15 cellular contexts compared by ENCODE assay signal in the genomic region with DNA sequence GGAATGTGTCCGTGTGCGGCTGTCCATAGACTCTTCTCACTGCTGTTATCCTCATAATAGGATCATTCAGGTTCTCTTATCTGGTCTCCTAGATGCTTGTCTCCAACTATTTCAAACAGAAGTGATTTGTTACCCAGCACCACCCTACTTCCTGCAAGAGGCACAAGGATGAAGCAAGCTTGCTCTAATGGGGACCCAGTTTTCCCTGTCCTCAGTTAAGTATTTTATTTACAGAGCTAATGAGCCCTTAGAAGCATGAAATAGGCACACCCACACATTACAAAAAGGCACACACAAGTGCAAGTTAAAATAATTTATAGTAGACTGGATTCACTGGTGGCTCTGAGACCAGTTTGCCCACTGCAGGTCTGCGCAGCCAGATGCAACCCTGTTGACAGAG.
"Had no signal": no experiment of that assay in that cellular context is flagged by ENCODE, and none has a peak within 500 bp of the region (broad histone marks: within the 10 kb centered on the region; RNA-seq: fewer than 3 reads in every experiment).

No MANE protein-coding gene starts in this region.

- H3K4me1 ChIP-seq: gastroesophageal sphincter, lower lobe of right lung, pancreas had no signal

- H3K36me3 ChIP-seq: brain microvascular endothelial cell, gastroesophageal sphincter, lower lobe of right lung, pancreas, stomach, thoracic aorta had no signal

- H3K27ac ChIP-seq: brain microvascular endothelial cell, gastroesophageal sphincter, lower lobe of right lung, pancreas, stomach, thoracic aorta had no signal

- H3K4me3 ChIP-seq: gastroesophageal sphincter, lower lobe of right lung, pancreas, stomach, thoracic aorta had no signal

- H3K9me3 ChIP-seq: gastroesophageal sphincter, lower lobe of right lung, pancreas, stomach, thoracic aorta had no signal

- ATAC-seq: activated CD4-positive, CD25-positive, alpha-beta regulatory T cell treated with anti-CD3 and anti-CD28 coated beads, Interleukin-2, amount 50 U/mL, for 24 hours; activated naive CD4-positive, alpha-beta T cell treated with anti-CD3 and anti-CD28 coated beads, Interleukin-2, amount 50 U/mL, for 72 hours; gastroesophageal sphincter; lower lobe of right lung had no signal

- DNase-seq: activated T-cell treated with anti-CD3 and anti-CD28 coated beads, Interleukin-2, amount 50 U/mL, for 1 hour; amniotic stem cell; brain microvascular endothelial cell; cerebellar nuclear complex; dermis blood vessel endothelial cell; lower lobe of right lung; midbrain; pancreas; stimulated activated CD4-positive, alpha-beta T cell treated with anti-CD3 and anti-CD28 coated beads, Interleukin-15, amount 100 ng/mL, for 24 hours; stimulated activated CD4-positive, alpha-beta T cell treated with anti-CD3 and anti-CD28 coated beads, Interleukin-4, amount 100 ng/mL, for 4 hours; stomach had no signal

- H3K27me3 ChIP-seq: brain microvascular endothelial cell, pancreas, stomach had no signal
